ENCODE assay signal across 25 cellular contexts in genomic region chr10:42875388-42875755, GRCh38.
"Had no signal": no experiment of that assay in that cellular context is flagged by ENCODE, and none has a peak within 500 bp of the region (broad histone marks: within the 10 kb centered on the region; RNA-seq: fewer than 3 reads in every experiment).

No MANE protein-coding gene starts in this region.

- H3K4me3 Mint-ChIP-seq: activated B cell treated with CpG ODN at 0.5 μM for 24 hours; activated naive CD4-positive, alpha-beta T cell treated with anti-CD3 and anti-CD28 coated beads, Interleukin-2, amount 10 ng/mL, durations not matched to agents 7 days and 5 days; activated naive CD8-positive, alpha-beta T cell treated with anti-CD3 and anti-CD28 coated beads, Interleukin-2, amount 10 ng/mL, durations not matched to agents 7 days and 5 days; activated T-helper 1 cell treated with anti-CD3 and anti-CD28 coated beads, Interleukin-12 subunit alpha, Interleukin-12 subunit beta, Interleukin-2, Interleukin-4 antibody, amounts not matched to agents 30 ng/mL and 10 ng/mL and 1 ng/mL, durations not matched to agents 14 hours and 24 hours and 36 hours; effector memory CD8-positive, alpha-beta T cell; immature natural killer cell; naive thymus-derived CD8-positive, alpha-beta T cell; neural progenitor cell; T-helper 2 cell treated with Interferon-gamma antibody and Interleukin-4, amounts not matched to agents 5 μg/mL and 100 μg/mL, for 36 hours had no signal

- H3K4me2 ChIP-seq: neural progenitor cell had no signal

- ATAC-seq: effector memory CD8-positive, alpha-beta T cell; left colon; naive thymus-derived CD8-positive, alpha-beta T cell; stimulated activated naive CD8-positive, alpha-beta T cell treated with anti-CD3 and anti-CD28 coated beads, Interleukin-15, Interleukin-2, amounts not matched to agents 100 U/mL and 50 U/mL, for 24 hours had no signal

- H3K4me3 ChIP-seq: neural progenitor cell, testis, transverse colon had no signal

- DNase-seq: activated B cell treated with CpG ODN at 0.5 μM for 24 hours; activated CD4-positive, alpha-beta T cell treated with anti-CD3 and anti-CD28 coated beads, Interleukin-2, amount 50 U/mL, for 1 hour; activated gamma-delta T cell; activated naive CD4-positive, alpha-beta T cell treated with anti-CD3 and anti-CD28 coated beads, Interleukin-2, amount 10 ng/mL, durations not matched to agents 7 days and 5 days; activated naive CD8-positive, alpha-beta T cell treated with anti-CD3 and anti-CD28 coated beads, Interleukin-2, amount 10 ng/mL, durations not matched to agents 7 days and 5 days; activated T-cell treated with anti-CD3 and anti-CD28 coated beads, Interleukin-2, amount 50 U/mL, for 1 hour; amniotic stem cell; cortex of kidney; effector memory CD8-positive, alpha-beta T cell; erythroblast; immature natural killer cell; midbrain; naive thymus-derived CD8-positive, alpha-beta T cell; stimulated activated CD4-positive, alpha-beta T cell treated with anti-CD3 and anti-CD28 coated beads, Interleukin-12 subunit alpha, Interleukin-12 subunit beta, amount 100 ng/mL, for 4 hours; stimulated activated CD4-positive, alpha-beta T cell treated with anti-CD3 and anti-CD28 coated beads, Interleukin-4, amount 100 ng/mL, for 1 hour; stimulated activated naive CD8-positive, alpha-beta T cell treated with anti-CD3 and anti-CD28 coated beads, Interleukin-15, Interleukin-2, amounts not matched to agents 100 U/mL and 50 U/mL, for 24 hours; testis; transverse colon had no signal

- H3K27me3 ChIP-seq: brain microvascular endothelial cell, neural progenitor cell, testis, transverse colon had no signal

- H3K9me3 ChIP-seq: testis, transverse colon had no signal

- H3K9ac ChIP-seq: neural progenitor cell had no signal

- H3K9me3 Mint-ChIP-seq: activated B cell treated with CpG ODN at 0.5 μM for 24 hours; activated naive CD4-positive, alpha-beta T cell treated with anti-CD3 and anti-CD28 coated beads, Interleukin-2, amount 10 ng/mL, durations not matched to agents 7 days and 5 days; activated naive CD8-positive, alpha-beta T cell treated with anti-CD3 and anti-CD28 coated beads, Interleukin-2, amount 10 ng/mL, durations not matched to agents 7 days and 5 days; activated T-helper 1 cell treated with anti-CD3 and anti-CD28 coated beads, Interleukin-12 subunit alpha, Interleukin-12 subunit beta, Interleukin-2, Interleukin-4 antibody, amounts not matched to agents 30 ng/mL and 10 ng/mL and 1 ng/mL, durations not matched to agents 14 hours and 24 hours and 36 hours; effector memory CD8-positive, alpha-beta T cell; immature natural killer cell; T-helper 2 cell treated with Interferon-gamma antibody and Interleukin-4, amounts not matched to agents 5 μg/mL and 100 μg/mL, for 36 hours had no signal

- H3K36me3 ChIP-seq: brain microvascular endothelial cell, neural progenitor cell, transverse colon had no signal

- H3K27ac Mint-ChIP-seq: activated B cell treated with CpG ODN at 0.5 μM for 24 hours; activated naive CD4-positive, alpha-beta T cell treated with anti-CD3 and anti-CD28 coated beads, Interleukin-2, amount 10 ng/mL, durations not matched to agents 7 days and 5 days; activated naive CD8-positive, alpha-beta T cell treated with anti-CD3 and anti-CD28 coated beads, Interleukin-2, amount 10 ng/mL, durations not matched to agents 7 days and 5 days; activated T-helper 1 cell treated with anti-CD3 and anti-CD28 coated beads, Interleukin-12 subunit alpha, Interleukin-12 subunit beta, Interleukin-2, Interleukin-4 antibody, amounts not matched to agents 30 ng/mL and 10 ng/mL and 1 ng/mL, durations not matched to agents 14 hours and 24 hours and 36 hours; effector memory CD8-positive, alpha-beta T cell; immature natural killer cell; naive thymus-derived CD8-positive, alpha-beta T cell; neural progenitor cell; T-helper 2 cell treated with Interferon-gamma antibody and Interleukin-4, amounts not matched to agents 5 μg/mL and 100 μg/mL, for 36 hours had no signal

- H3K36me3 Mint-ChIP-seq: activated naive CD4-positive, alpha-beta T cell treated with anti-CD3 and anti-CD28 coated beads, Interleukin-2, amount 10 ng/mL, durations not matched to agents 7 days and 5 days; activated naive CD8-positive, alpha-beta T cell treated with anti-CD3 and anti-CD28 coated beads, Interleukin-2, amount 10 ng/mL, durations not matched to agents 7 days and 5 days; immature natural killer cell; naive thymus-derived CD8-positive, alpha-beta T cell; neural progenitor cell had no signal

- H3K27ac ChIP-seq: brain microvascular endothelial cell, neural progenitor cell, testis, transverse colon had no signal

- H2AFZ ChIP-seq: neural progenitor cell had no signal

- H3K4me1 ChIP-seq: neural progenitor cell, testis had no signal

- FAIRE-seq: astrocyte, kidney had no signal

- H3K27me3 Mint-ChIP-seq: activated naive CD8-positive, alpha-beta T cell treated with anti-CD3 and anti-CD28 coated beads, Interleukin-2, amount 10 ng/mL, durations not matched to agents 7 days and 5 days had no signal

- H3K4me1 Mint-ChIP-seq: activated B cell treated with CpG ODN at 0.5 μM for 24 hours; activated naive CD4-positive, alpha-beta T cell treated with anti-CD3 and anti-CD28 coated beads, Interleukin-2, amount 10 ng/mL, durations not matched to agents 7 days and 5 days; activated naive CD8-positive, alpha-beta T cell treated with anti-CD3 and anti-CD28 coated beads, Interleukin-2, amount 10 ng/mL, durations not matched to agents 7 days and 5 days; immature natural killer cell; naive thymus-derived CD8-positive, alpha-beta T cell had no signal
